ENCODE assay signal across 9 cellular contexts in the genomic region with DNA sequence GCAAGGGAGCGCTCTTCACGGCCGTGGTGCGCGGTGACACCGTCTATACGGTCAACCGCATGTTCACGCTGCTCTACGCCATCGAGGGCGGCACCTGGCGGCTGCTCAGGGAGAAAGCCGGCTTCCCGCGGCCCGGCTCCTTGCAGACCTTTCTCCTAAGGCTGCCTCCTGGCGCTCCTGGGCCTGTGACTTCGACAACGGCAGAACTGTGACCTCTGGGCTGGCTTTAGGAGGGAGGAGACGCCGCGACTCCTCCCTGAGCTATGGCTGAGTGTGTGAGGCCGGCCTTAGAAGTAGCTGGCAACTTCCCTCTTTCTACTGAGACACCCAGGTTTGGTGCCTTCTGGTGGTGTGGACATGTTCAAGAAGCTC. TPM values are rescaled to one million over a fixed set of nuclear protein-coding genes. Genes with fewer than 3 reads are reported as not detected.
DNase-seq lines count a peak whose midpoint lies in the region; ATAC-seq and TF ChIP-seq lines count a peak whose summit lies in the region.
"Had no signal": no experiment of that assay in that cellular context is flagged by ENCODE, and none has a peak within 500 bp of the region (broad histone marks: within the 10 kb centered on the region; RNA-seq: fewer than 3 reads in every experiment).

No MANE protein-coding gene starts in this region.

- H2AFZ ChIP-seq in OCI-LY7 (ENCODE audit: low read length), result no peak overlapping the region
- H2AFZ ChIP-seq: PC-9 had no signal

- TF ChIP-seq CTCF in HL-60 (IDR thresholded peaks at IDR 0.05; ENCODE audit: insufficient read depth, low read length) (no peak), fibroblast of pulmonary artery (IDR thresholded peaks at IDR 0.05; ENCODE audit: low read length, missing control alignments) (peak; percentile 56), OCI-LY7 (conservative IDR thresholded peaks at IDR 0.05; ENCODE audit: low read length) (no peak)

- no peaks in the 10 kb centered on the region for H3K4me1 ChIP-seq in OCI-LY7 (ENCODE audit: insufficient read depth, low read length, poor library complexity, severe bottlenecking)

- peaks cover 5% of the 10 kb centered on the region for H3K27me3 ChIP-seq in HL-60 (ENCODE audit: insufficient read depth, poor library complexity, severe bottlenecking)

- peak; percentile 20 to 54 for DNase-seq in HL-60 (ENCODE audit: low read depth in 1 of 2, low spot score in 1 of 2)
- peak; percentile 79 for DNase-seq in activated CD8-positive, alpha-beta memory T cell treated with anti-CD3 and anti-CD28 coated beads, Interleukin-2, amount 50 U/mL, for 48 hours
- peak; percentile 68 for DNase-seq in fibroblast of pulmonary artery (ENCODE audit: low read depth)
- DNase-seq in posterior vena cava (ENCODE audit: low spot score), result peak; percentile 87
- DNase-seq in NCI-H2227 treated with DMSO at 0.1 percent for 48 hours (lab: John Stamatoyannopoulos, UW), result no peak
- DNase-seq in Ammon's horn (ENCODE audit: low spot score), result no peak
- DNase-seq in OCI-LY7 (ENCODE audit: low spot score), result no peak

- no peak overlapping the region for H3K4me2 ChIP-seq in OCI-LY7 (ENCODE audit: low read length)
- H3K4me2 ChIP-seq: PC-9 had no signal

- ATAC-seq in HG02884 (IDR thresholded peaks at IDR 0.05; ENCODE audit: unreplicated experiment), result no peak

- H3K79me2 ChIP-seq in OCI-LY7 (ENCODE audit: insufficient read depth, low read depth, low read length), result no peaks in the 10 kb centered on the region

- no peaks in the 10 kb centered on the region for H4K20me1 ChIP-seq in OCI-LY7 (ENCODE audit: insufficient read depth, low read length)

- H3K9me3 ChIP-seq in OCI-LY7 (ENCODE audit: low read length), result no peaks in the 10 kb centered on the region

- H3K36me3 ChIP-seq in OCI-LY7 (ENCODE audit: insufficient read depth, low read length), result no peaks in the 10 kb centered on the region

- no TSS peak for BruUV-seq in OCI-LY7 (replicated peaks; lab: Mats Ljungman, UMichigan)

- no peaks in the 10 kb centered on the region for H3K9me2 ChIP-seq in OCI-LY7 (ENCODE audit: insufficient read depth, low read length)

- no peak overlapping the region for H3K27ac ChIP-seq in HL-60 (replicated peaks)
- no peak overlapping the region for H3K27ac ChIP-seq in OCI-LY7 (ENCODE audit: low read depth, low read length, poor library complexity, severe bottlenecking)
- H3K27ac ChIP-seq: PC-9 had no signal

- intact Hi-C loops in posterior vena cava (cut with DNase I) (no loop called here), OCI-LY7 (cut with micrococcal nuclease; ENCODE audit: unreplicated experiment) (no loop called here)

- POLR2A ChIA-PET in OCI-LY7 (lab: Charles Lee), result interaction anchor here (1.2 kb wide), 1 partner anchor 8 kb away, joined by 4 read pairs; no protein-coding TSS in a partner anchor

- no peak overlapping the region for H3K4me3 ChIP-seq in HL-60 (replicated peaks; ENCODE audit: insufficient read depth, low read length)
- no peak overlapping the region for H3K4me3 ChIP-seq in fibroblast of pulmonary artery (replicated peaks; ENCODE audit: low read depth, low read length)
- no peak overlapping the region for H3K4me3 ChIP-seq in OCI-LY7 (ENCODE audit: low read depth, low read length, poor library complexity, severe bottlenecking)
- H3K4me3 ChIP-seq: PC-9 had no signal

- CTCF ChIA-PET in OCI-LY7 (lab: Charles Lee; ENCODE audit: unreplicated experiment), result no interaction called here

RNA-seq across cellular contexts. Expression of gene KBTBD13, which starts 1.4 kb away (rescaled TPM):
- total RNA-seq in posterior vena cava (under 1 TPM; 0.37 to 0.57 TPM), OCI-LY7 (2022) (not detected in 2 replicates)
- total RNA-seq in OCI-LY7 (2014; rRNA removed; shearing (Covaris generic)), result not detected in 2 replicates
- total RNA-seq: PC-9 had no signal

RNA-seq across cellular contexts. Expression of gene RASL12, which starts 10.2 kb away (rescaled TPM):
- total RNA-seq in posterior vena cava (10 to 100 TPM; 82.4 to 93.9 TPM), OCI-LY7 (2022) (not detected in 2 replicates)
- total RNA-seq in OCI-LY7 (2014; rRNA removed; shearing (Covaris generic)), result not detected in 2 replicates
- total RNA-seq: PC-9 had no signal

RNA-seq across cellular contexts. Expression of gene SLC51B, which starts 32.8 kb away (rescaled TPM):
- not detected for total RNA-seq in posterior vena cava
- not detected in 2 replicates for total RNA-seq in OCI-LY7 (2014; rRNA removed; shearing (Covaris generic))
- not detected in 2 replicates for total RNA-seq in OCI-LY7 (2022)
- total RNA-seq: PC-9 had no signal

RNA-seq across cellular contexts. Expression of gene UBAP1L, which starts 37.0 kb away (rescaled TPM):
- total RNA-seq in posterior vena cava (1 to 10 TPM; 3.6 to 3.7 TPM), OCI-LY7 (2022) (8.3 and 8.7 TPM in 2 replicates)
- total RNA-seq in OCI-LY7 (2014; rRNA removed; shearing (Covaris generic)), result 5.7 and 7.4 TPM in 2 replicates

RNA-seq across cellular contexts. Expression of gene MTFMT, which starts 48.5 kb away (rescaled TPM):
- total RNA-seq in posterior vena cava, result 10 to 100 TPM; 14.9 to 20.0 TPM
- 9.1 and 9.7 TPM in 2 replicates for total RNA-seq in OCI-LY7 (2014; rRNA removed; shearing (Covaris generic))
- 19.0 and 19.1 TPM in 2 replicates for total RNA-seq in OCI-LY7 (2022)

Comparison
In these comparisons a context has a peak if more than half of its experiments do, and no peak if none do; other contexts are left out.
1. DNase-seq: peak in HL-60 (2 of 2), activated CD8-positive, alpha-beta memory T cell treated with anti-CD3 and anti-CD28 coated beads, Interleukin-2, amount 50 U/mL, for 48 hours (single experiment), fibroblast of pulmonary artery (single experiment) and posterior vena cava (single experiment); none in NCI-H2227 treated with DMSO at 0.1 percent for 48 hours (single experiment), Ammon's horn (single experiment) and OCI-LY7 (single experiment).
2. RNA of gene RASL12, which starts 10.2 kb away (total RNA-seq): 82.4 to 93.9 TPM in posterior vena cava; not detected in OCI-LY7; every median in the first group is over 10 times any median in the second.